In genomic region chr9:12819436-12820185, GRCh38 we compare ENCODE assay signal across 9 cellular contexts.
DNase-seq lines count a peak whose midpoint lies in the region; ATAC-seq and TF ChIP-seq lines count a peak whose summit lies in the region.
"Had no signal": no experiment of that assay in that cellular context is flagged by ENCODE, and none has a peak within 500 bp of the region (broad histone marks: within the 10 kb centered on the region; RNA-seq: fewer than 3 reads in every experiment).

No MANE protein-coding gene starts in this region.

- no peak for ATAC-seq in activated CD4-positive, CD25-positive, alpha-beta regulatory T cell treated with anti-CD3 and anti-CD28 coated beads, Interleukin-2, amount 50 U/mL, for 24 hours
- no peak for ATAC-seq in HG02571 (IDR thresholded peaks at IDR 0.05; ENCODE audit: unreplicated experiment)

- peak; percentile 53 for TF ChIP-seq CTCF in LNCaP clone FGC (IDR thresholded peaks at IDR 0.05; ENCODE audit: control insufficient read depth, extremely low read depth, insufficient read depth)

- H3K4me3 ChIP-seq in LNCaP clone FGC (ENCODE audit: low read depth, low read length): no peak overlapping the region

- DNase-seq in stimulated activated CD4-positive, alpha-beta T cell treated with anti-CD3 and anti-CD28 coated beads, Interleukin-15, amount 100 ng/mL, for 24 hours: peak; percentile 1
- DNase-seq in stimulated activated CD4-positive, alpha-beta T cell treated with anti-CD3 and anti-CD28 coated beads, Interleukin-1b, Interleukin-23, amount 100 ng/mL, for 48 hours: no peak
- peak; percentile 10 for DNase-seq in LNCaP clone FGC (ENCODE audit: low read depth)
- no peak for DNase-seq in epithelial cell of prostate (ENCODE audit: low read depth, low spot score)
- no peak for DNase-seq in hippocampal formation (lab: John Stamatoyannopoulos, UW)
- DNase-seq in HuH-7 (ENCODE audit: low spot score): no peak

- H3K27ac ChIP-seq in epithelial cell of prostate: peak overlapping the region; percentile 99
- H3K27ac ChIP-seq: parathyroid adenoma had no signal

Comparison
In these comparisons a context has a peak if more than half of its experiments do, and no peak if none do; other contexts are left out.
1. DNase-seq: peak in stimulated activated CD4-positive, alpha-beta T cell treated with anti-CD3 and anti-CD28 coated beads, Interleukin-15, amount 100 ng/mL, for 24 hours (single experiment) and LNCaP clone FGC (single experiment); none in stimulated activated CD4-positive, alpha-beta T cell treated with anti-CD3 and anti-CD28 coated beads, Interleukin-1b, Interleukin-23, amount 100 ng/mL, for 48 hours (single experiment), epithelial cell of prostate (single experiment), hippocampal formation (0 of 2) and HuH-7 (single experiment).